ENCODE assay signal across 19 cellular contexts in the genomic region with DNA sequence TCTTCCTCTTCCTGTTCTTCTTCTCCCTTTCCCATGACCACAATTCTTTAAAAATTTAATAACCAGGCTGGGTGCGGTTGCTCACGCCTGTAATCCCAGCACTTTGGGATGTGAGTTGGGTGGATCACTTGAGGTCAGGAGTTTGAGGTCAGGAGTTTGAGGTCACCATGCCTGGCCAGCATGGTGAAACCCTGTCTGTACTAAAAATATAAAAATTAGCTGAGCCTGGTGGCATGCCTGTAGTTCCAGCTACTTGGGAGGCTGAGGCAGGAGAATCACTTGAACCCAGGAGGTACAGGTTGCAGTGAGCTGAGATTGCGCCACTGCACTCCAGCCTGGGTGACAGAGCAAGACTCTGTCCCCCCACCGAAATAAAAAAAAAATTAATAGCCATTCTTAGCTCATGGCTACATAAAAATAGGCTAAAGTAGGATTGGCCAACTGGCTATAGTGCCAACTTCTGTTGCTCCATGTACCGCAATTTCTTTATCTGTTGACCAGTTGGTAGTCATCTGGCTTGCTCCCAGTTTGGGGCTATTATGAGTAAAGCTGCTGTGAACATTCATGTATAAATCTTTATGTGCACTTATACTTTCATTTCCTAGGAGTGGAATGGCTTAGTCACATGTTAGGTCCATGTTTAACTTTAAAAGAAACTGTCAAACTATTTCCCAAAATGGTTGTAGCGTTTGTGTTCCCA.
"Had no signal": no experiment of that assay in that cellular context is flagged by ENCODE, and none has a peak within 500 bp of the region (broad histone marks: within the 10 kb centered on the region; RNA-seq: fewer than 3 reads in every experiment).

No MANE protein-coding gene starts in this region.

- H3K36me3 ChIP-seq: heart right ventricle, neutrophil, tibial nerve, uterus had no signal

- H3K27me3 ChIP-seq: esophagus muscularis mucosa, gastroesophageal sphincter, heart right ventricle, neutrophil, tibial nerve, uterus had no signal

- H3K27ac ChIP-seq: esophagus muscularis mucosa, gastroesophageal sphincter, neutrophil, tibial nerve, uterus had no signal

- FAIRE-seq: astrocyte, colon, small intestine had no signal

- H3K9me3 ChIP-seq: esophagus muscularis mucosa, gastroesophageal sphincter, heart right ventricle, mucosa of descending colon, neutrophil, tibial nerve, uterus had no signal

- H3K4me3 ChIP-seq: esophagus muscularis mucosa, gastroesophageal sphincter, heart right ventricle, mucosa of descending colon, tibial nerve, uterus had no signal

- DNase-seq: activated CD4-positive, alpha-beta T cell treated with anti-CD3 and anti-CD28 coated beads, Interleukin-2, amount 10 ng/mL, durations not matched to agents 7 days and 5 days; activated CD8-positive, alpha-beta memory T cell treated with anti-CD3 and anti-CD28 coated beads for 24 hours; activated naive CD4-positive, alpha-beta T cell treated with anti-CD3 and anti-CD28 coated beads for 36 hours; activated naive CD8-positive, alpha-beta T cell treated with anti-CD3 and anti-CD28 coated beads, Interleukin-2, amount 50 U/mL, for 24 hours; heart right ventricle; left colon; mucosa of descending colon; natural killer cell; small intestine; stimulated activated CD4-positive, alpha-beta T cell treated with anti-CD3 and anti-CD28 coated beads, Interleukin-4, amount 100 ng/mL, for 24 hours; stimulated activated naive CD4-positive, alpha-beta T cell; uterus had no signal

- H3K4me1 ChIP-seq: gastroesophageal sphincter, uterus had no signal

- ATAC-seq: activated naive CD8-positive, alpha-beta T cell treated with anti-CD3 and anti-CD28 coated beads, Interleukin-2, amount 50 U/mL, for 24 hours; activated T-helper 17 cell treated with anti-CD3 and anti-CD28 coated beads, Interleukin-2, amount 50 U/mL, for 72 hours; gastroesophageal sphincter; left colon; mucosa of descending colon; natural killer cell had no signal
